ENCODE assay signal across 8 cellular contexts in the genomic region with DNA sequence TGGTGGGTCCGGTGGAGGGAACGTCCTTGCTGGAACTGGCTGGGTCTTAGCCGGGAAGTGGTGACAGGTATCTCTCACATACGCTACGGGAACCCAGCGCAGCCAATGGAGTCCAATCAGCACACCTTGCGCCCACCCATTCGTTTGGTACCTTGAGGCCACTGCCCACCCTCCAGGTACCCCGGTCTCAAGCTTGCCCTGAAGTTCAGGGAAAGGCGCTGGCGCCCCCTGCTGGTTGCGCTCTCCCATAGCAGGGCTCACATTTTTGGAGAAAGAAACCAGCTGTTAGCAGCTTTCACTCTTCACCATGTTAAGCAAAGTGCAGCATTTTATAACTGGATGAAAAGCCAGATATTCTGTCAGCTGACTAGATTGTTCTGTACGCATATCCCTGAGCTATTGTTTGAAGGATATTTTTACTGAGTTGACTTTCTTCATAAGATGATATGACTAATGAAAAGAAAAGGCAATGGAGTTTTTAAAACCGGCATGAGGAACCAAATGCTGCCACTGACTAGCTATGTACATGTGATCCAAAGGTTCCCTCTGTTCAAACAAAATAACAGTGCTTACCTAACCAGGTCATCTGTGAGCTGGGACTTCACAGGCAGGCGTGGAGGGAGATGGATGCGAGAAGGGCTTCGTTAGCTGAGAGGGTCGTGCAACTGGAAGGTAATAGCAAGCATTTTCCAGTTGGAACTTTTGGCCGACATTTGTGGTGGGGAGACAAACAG. TPM values are rescaled to one million over a fixed set of nuclear protein-coding genes. Genes with fewer than 3 reads are reported as not detected.
A peak's percentile ranks its signal among the peaks of the same experiment; 100 is the strongest.
DNase-seq lines count a peak whose midpoint lies in the region; ATAC-seq and TF ChIP-seq lines count a peak whose summit lies in the region.

No MANE protein-coding gene starts in this region.

- no peaks in the 10 kb centered on the region for H3K4me1 ChIP-seq in osteoblast (ENCODE audit: insufficient read depth, low read length)

- H3K9me3 Mint-ChIP-seq in activated T-cell treated with anti-CD3 and anti-CD28 coated beads, Interleukin-2, amount 50 U/mL, for 24 hours = no peaks in the 10 kb centered on the region
- no peaks in the 10 kb centered on the region for H3K9me3 Mint-ChIP-seq in activated T-cell treated with anti-CD3 and anti-CD28 coated beads, Interleukin-2, amount 50 U/mL, for 4 hours

- H3K27me3 ChIP-seq in osteoblast (ENCODE audit: insufficient read depth, low read length) = peaks cover 6% of the 10 kb centered on the region

- H3K4me1 Mint-ChIP-seq in activated T-cell treated with anti-CD3 and anti-CD28 coated beads, Interleukin-2, amount 50 U/mL, for 24 hours (ENCODE audit: low read depth) = no peaks in the 10 kb centered on the region
- no peaks in the 10 kb centered on the region for H3K4me1 Mint-ChIP-seq in activated T-cell treated with anti-CD3 and anti-CD28 coated beads, Interleukin-2, amount 50 U/mL, for 4 hours (ENCODE audit: low read depth)

- no peak overlapping the region for H3K4me3 ChIP-seq in choroid plexus epithelial cell (ENCODE audit: low read depth, low read length)
- no peak overlapping the region for H3K4me3 ChIP-seq in osteoblast (ENCODE audit: insufficient read depth, low read length)

- H3K27ac ChIP-seq in osteoblast (ENCODE audit: low read depth, low read length) = no peak overlapping the region

- no peaks in the 10 kb centered on the region for H4K20me1 ChIP-seq in osteoblast (ENCODE audit: insufficient read depth, low read length)

- no peak overlapping the region for H3K27ac Mint-ChIP-seq in activated T-cell treated with anti-CD3 and anti-CD28 coated beads, Interleukin-2, amount 50 U/mL, for 24 hours

- no peaks in the 10 kb centered on the region for H3K79me2 ChIP-seq in osteoblast (ENCODE audit: insufficient read depth, low read length)

- no peak for ATAC-seq in activated T-cell treated with anti-CD3 and anti-CD28 coated beads, Interleukin-2, amount 50 U/mL, for 4 hours
- no peak for ATAC-seq in GM18519 (IDR thresholded peaks at IDR 0.05; ENCODE audit: low FRiP score, unreplicated experiment)

- no peak overlapping the region for H2AFZ ChIP-seq in osteoblast (ENCODE audit: low read length)

- peaks cover 51% of the 10 kb centered on the region for H3K27me3 Mint-ChIP-seq in activated T-cell treated with anti-CD3 and anti-CD28 coated beads, Interleukin-2, amount 50 U/mL, for 24 hours
- H3K27me3 Mint-ChIP-seq in activated T-cell treated with anti-CD3 and anti-CD28 coated beads, Interleukin-2, amount 50 U/mL, for 4 hours (ENCODE audit: low read depth) = peaks cover 44% of the 10 kb centered on the region

- no peak overlapping the region for H3K4me2 ChIP-seq in osteoblast (ENCODE audit: insufficient read depth, low read length)

- no peaks in the 10 kb centered on the region for H3K36me3 Mint-ChIP-seq in activated T-cell treated with anti-CD3 and anti-CD28 coated beads, Interleukin-2, amount 50 U/mL, for 24 hours (ENCODE audit: low read depth)
- no peaks in the 10 kb centered on the region for H3K36me3 Mint-ChIP-seq in activated T-cell treated with anti-CD3 and anti-CD28 coated beads, Interleukin-2, amount 50 U/mL, for 4 hours (ENCODE audit: insufficient read depth)

- peak; percentile 36 for DNase-seq in activated T-cell treated with anti-CD3 and anti-CD28 coated beads, Interleukin-2, amount 50 U/mL, for 24 hours
- no peak for DNase-seq in activated T-cell treated with anti-CD3 and anti-CD28 coated beads, Interleukin-2, amount 50 U/mL, for 4 hours
- DNase-seq in choroid plexus epithelial cell (ENCODE audit: low read depth) = peak; percentile 26
- DNase-seq in osteoblast (ENCODE audit: insufficient read length, low spot score, missing footprints) = no peak
- DNase-seq in Ammon's horn (ENCODE audit: low spot score) = no peak
- no peak for DNase-seq in central memory CD4-positive, alpha-beta T cell

- no peak overlapping the region for H3K4me3 Mint-ChIP-seq in activated T-cell treated with anti-CD3 and anti-CD28 coated beads, Interleukin-2, amount 50 U/mL, for 24 hours
- H3K4me3 Mint-ChIP-seq in activated T-cell treated with anti-CD3 and anti-CD28 coated beads, Interleukin-2, amount 50 U/mL, for 4 hours = no peak overlapping the region

- TF ChIP-seq CTCF in LNCAP (IDR thresholded peaks at IDR 0.05) = peak; percentile 82
- peak; percentile 75 for TF ChIP-seq CTCF in choroid plexus epithelial cell (conservative IDR thresholded peaks at IDR 0.05; ENCODE audit: low read depth, low read length)
- TF ChIP-seq CTCF in osteoblast (IDR thresholded peaks at IDR 0.05; ENCODE audit: extremely low read depth, low read depth, low read length) = peak; percentile 77

- H3K9me3 ChIP-seq in osteoblast (ENCODE audit: low read depth, low read length) = no peaks in the 10 kb centered on the region

- no peaks in the 10 kb centered on the region for H3K36me3 ChIP-seq in osteoblast (ENCODE audit: insufficient read depth, low read length)

RNA-seq across cellular contexts. Expression of a gene that starts 43.7 kb away (rescaled TPM):
- not detected for total RNA-seq in activated T-cell treated with anti-CD3 and anti-CD28 coated beads, Interleukin-2, amount 50 U/mL, for 4 hours
- not detected in 2 replicates for total RNA-seq in osteoblast

Comparison
In these comparisons a context has a peak if more than half of its experiments do, and no peak if none do; other contexts are left out.
1. DNase-seq: peak in activated T-cell treated with anti-CD3 and anti-CD28 coated beads, Interleukin-2, amount 50 U/mL, for 24 hours (single experiment) and choroid plexus epithelial cell (single experiment); none in activated T-cell treated with anti-CD3 and anti-CD28 coated beads, Interleukin-2, amount 50 U/mL, for 4 hours (single experiment), osteoblast (single experiment), Ammon's horn (single experiment) and central memory CD4-positive, alpha-beta T cell (single experiment).
2. Peak in every context shown above with its lines, with median percentiles within 50 percentile points of each other: CTCF ChIP-seq.